18 cellular contexts compared by ENCODE assay signal in the genomic region with DNA sequence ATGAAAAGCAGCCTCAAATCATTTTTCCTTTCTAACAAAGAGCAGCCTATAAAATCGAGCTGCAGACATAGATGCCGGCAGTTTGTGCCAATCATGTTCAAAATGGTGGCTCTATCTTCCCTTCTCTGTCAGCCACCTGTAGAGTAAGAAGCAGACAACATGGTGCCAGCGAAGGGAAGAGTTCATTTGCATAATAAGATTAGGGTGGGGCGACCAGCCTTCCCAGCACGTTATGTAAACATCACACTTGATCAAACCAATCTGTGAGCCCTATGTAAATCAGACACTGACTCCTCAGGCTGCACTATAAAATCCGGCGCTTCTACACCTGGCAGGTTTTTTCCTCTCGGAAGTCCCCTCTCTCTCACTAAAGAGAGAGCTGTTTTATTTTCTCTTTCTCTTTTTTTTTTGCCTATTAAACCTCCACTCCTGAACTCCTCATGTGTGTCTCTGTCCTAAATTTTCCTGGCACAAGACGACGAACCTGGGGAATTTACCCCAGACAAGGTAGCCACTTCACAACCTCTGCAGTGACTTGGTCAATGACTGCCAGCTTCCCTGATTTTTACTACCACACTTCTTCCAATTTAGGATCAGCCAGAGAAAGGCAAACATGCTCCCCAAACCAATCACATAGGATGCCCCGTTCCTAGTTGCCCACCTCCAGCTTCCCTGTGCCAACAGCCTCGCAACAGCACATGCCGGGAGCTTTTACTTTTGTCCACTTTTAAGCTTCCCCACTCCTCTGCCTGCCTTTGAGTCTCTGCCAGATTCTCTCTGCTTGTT. TPM values are rescaled to one million over a fixed set of nuclear protein-coding genes. Genes with fewer than 3 reads are reported as not detected.
DNase-seq lines count a peak whose midpoint lies in the region; ATAC-seq, FAIRE-seq and TF ChIP-seq lines count a peak whose summit lies in the region.
"Had no signal": no experiment of that assay in that cellular context is flagged by ENCODE, and none has a peak within 500 bp of the region (broad histone marks: within the 10 kb centered on the region; RNA-seq: fewer than 3 reads in every experiment).

No MANE protein-coding gene starts in this region.

- H3K4me3 ChIP-seq in BE2C (ENCODE audit: low read depth, low read length) (no peak overlapping the region), colonic mucosa (no peak overlapping the region), brain microvascular endothelial cell (ENCODE audit: low read depth, low read length) (no peak overlapping the region)
- H3K4me3 ChIP-seq: breast epithelium, GM23248, right lobe of liver, uterus had no signal

- no peaks in the 10 kb centered on the region for H3K36me3 ChIP-seq in BE2C
- H3K36me3 ChIP-seq in colonic mucosa: no peaks in the 10 kb centered on the region
- no peaks in the 10 kb centered on the region for H3K36me3 ChIP-seq in brain microvascular endothelial cell (replicated peaks)
- H3K36me3 ChIP-seq: breast epithelium, uterus had no signal

- no peak for FAIRE-seq in GM19239 (lab: Jason Lieb, UNC)

- peak; percentile 18 for DNase-seq in BE2C
- peak; percentile 56 for DNase-seq in NCI-H1048 (lab: John Stamatoyannopoulos, UW)
- peak; percentile 58 for DNase-seq in NCI-H510A (lab: John Stamatoyannopoulos, UW)
- peak; percentile 40 for DNase-seq in colonic mucosa
- no peak for DNase-seq in GM19239 (ENCODE audit: insufficient read length, low spot score)
- no peak for DNase-seq in brain microvascular endothelial cell
- DNase-seq in HPDE6-E6E7 (ENCODE audit: extremely low spot score): no peak
- DNase-seq: activated CD8-positive, alpha-beta T cell treated with anti-CD3 and anti-CD28 coated beads for 36 hours; activated naive CD8-positive, alpha-beta T cell treated with anti-CD3 and anti-CD28 coated beads, Interleukin-2, amount 50 U/mL, for 24 hours; CD4-positive, alpha-beta memory T cell; GM23248; left ventricle myocardium superior; right lobe of liver; Right ventricle myocardium superior had no signal

- no peak overlapping the region for H3K9ac ChIP-seq in colonic mucosa (ENCODE audit: low read depth in 2 of 2, low read length in 2 of 2)
- H3K9ac ChIP-seq: GM23248 had no signal

- no peaks in the 10 kb centered on the region for H3K27me3 ChIP-seq in BE2C
- H3K27me3 ChIP-seq in colonic mucosa: no peaks in the 10 kb centered on the region
- no peaks in the 10 kb centered on the region for H3K27me3 ChIP-seq in brain microvascular endothelial cell (replicated peaks)
- H3K27me3 ChIP-seq: breast epithelium, right lobe of liver, uterus had no signal

- H3K27ac ChIP-seq in colonic mucosa (no peak overlapping the region), brain microvascular endothelial cell (no peak overlapping the region)
- H3K27ac ChIP-seq: breast epithelium, GM23248, right lobe of liver had no signal

- H3K9me3 ChIP-seq in BE2C (no peaks in the 10 kb centered on the region), colonic mucosa (no peaks in the 10 kb centered on the region)
- H3K9me3 ChIP-seq: breast epithelium, right lobe of liver, uterus had no signal

- TF ChIP-seq CTCF in BE2C (IDR thresholded peaks at IDR 0.05; ENCODE audit: low read depth, low read length) (no peak), colonic mucosa (IDR thresholded peaks at IDR 0.05) (no peak), brain microvascular endothelial cell (IDR thresholded peaks at IDR 0.05; ENCODE audit: low read depth, low read length, missing control alignments) (no peak)

- no peak for ATAC-seq in GM19463 (IDR thresholded peaks at IDR 0.05; ENCODE audit: unreplicated experiment)
- ATAC-seq: activated CD8-positive, alpha-beta T cell treated with anti-CD3 and anti-CD28 coated beads for 36 hours; activated naive CD8-positive, alpha-beta T cell treated with anti-CD3 and anti-CD28 coated beads, Interleukin-2, amount 50 U/mL, for 24 hours; esophagus mucosa; left ventricle myocardium superior; right lobe of liver had no signal

- intact Hi-C loops in colonic mucosa (cut with DNase I): no loop called here

- in situ Hi-C loops in brain microvascular endothelial cell (cut with HindIII; ENCODE audit: low pct_ligation_motif_present, low sequenced_read_pairs): no loop called here

- no peaks in the 10 kb centered on the region for H3K4me1 ChIP-seq in BE2C
- H3K4me1 ChIP-seq in colonic mucosa: peaks cover 3% of the 10 kb centered on the region
- H3K4me1 ChIP-seq: breast epithelium, uterus had no signal

RNA-seq across cellular contexts. Expression of a gene that starts 12.9 kb away (rescaled TPM):
- 4.5 TPM for polyA plus RNA-seq in BE2C (2012; ENCODE audit: insufficient read depth, insufficient read length, low read depth)
- 10 to 100 TPM; 51.1 to 52.5 TPM for total RNA-seq in colonic mucosa

RNA-seq across cellular contexts. Expression of a gene that starts 13.2 kb away (rescaled TPM):
- 12.4 TPM for polyA plus RNA-seq in BE2C (2012; ENCODE audit: insufficient read depth, insufficient read length, low read depth)
- 10 to 100 TPM; 28.4 to 43.5 TPM for total RNA-seq in colonic mucosa

RNA-seq across cellular contexts. Expression of a gene that starts 19.5 kb away (rescaled TPM):
- polyA plus RNA-seq in BE2C (2012; ENCODE audit: insufficient read depth, insufficient read length, low read depth): 4.7 TPM
- total RNA-seq in colonic mucosa: 1 to 10 TPM; 1.6 to 2.5 TPM

Comparison
In these comparisons a context has a peak if more than half of its experiments do, and no peak if none do; other contexts are left out.
1. DNase-seq: peak in BE2C (single experiment), NCI-H1048 (single experiment), NCI-H510A (single experiment) and colonic mucosa (single experiment); none in GM19239 (single experiment), brain microvascular endothelial cell (single experiment) and HPDE6-E6E7 (single experiment).